In genomic region chr12:91577586-91578539, GRCh38 we compare ENCODE assay signal across 8 cellular contexts.
DNase-seq lines count a peak whose midpoint lies in the region; ATAC-seq, FAIRE-seq and TF ChIP-seq lines count a peak whose summit lies in the region.

No MANE protein-coding gene starts in this region.

- peak overlapping the region in 2 of 6 donors; percentile 32 to 78 for H3K27ac Mint-ChIP-seq in naive B cell

- H3K4me3 Mint-ChIP-seq in naive B cell = peak overlapping the region in 6 of 8 donors; percentile 32 to 73 (median 60)

- DNase-seq in AG09319 (ENCODE audit: extremely low read depth, low read depth) (no peak), GM13976 (ENCODE audit: low spot score) (peak; percentile 37), SK-N-DZ (ENCODE audit: low spot score) (peak; percentile 46), naive B cell (peak; percentile 17)

- peak; percentile 97 for FAIRE-seq in endometrium (lab: Jason Lieb, UNC)

- ATAC-seq in HG03442 (IDR thresholded peaks at IDR 0.05; ENCODE audit: unreplicated experiment) = peak; percentile 73
- ATAC-seq in naive B cell (ENCODE audit: low read depth in 2 of 2) = peak; percentile 30 to 36
- ATAC-seq in HG02623 (IDR thresholded peaks at IDR 0.05; ENCODE audit: unreplicated experiment) = no peak
- no peak for ATAC-seq in GM21447 (IDR thresholded peaks at IDR 0.05; ENCODE audit: unreplicated experiment)

- in situ Hi-C loops in GM13976 (cut with MboI; ENCODE audit: low sequenced_read_pairs, unreplicated experiment) = loop anchor here (25.0 kb wide), 2 partner anchors 559 to 1009 kb away; partner anchors contain the start of gene BTG1

- peaks cover 6 to 22% (median 9%) of the 10 kb centered on the region in 3 donors for H3K27me3 Mint-ChIP-seq in naive B cell

- H3K4me1 Mint-ChIP-seq in naive B cell = peaks cover 0 to 4% (median 4%) of the 10 kb centered on the region in 3 donors

- H3K36me3 Mint-ChIP-seq in naive B cell = no peaks in the 10 kb centered on the region

- TF ChIP-seq CTCF in AG09319 (IDR thresholded peaks at IDR 0.05; ENCODE audit: low read depth, low read length) (peak; percentile 45), GM13976 (IDR thresholded peaks at IDR 0.05; ENCODE audit: borderline replicate concordance, control extremely low read depth, extremely low read depth, insufficient read depth, missing control alignments) (peak; percentile 24)

- no peaks in the 10 kb centered on the region for H3K9me3 Mint-ChIP-seq in naive B cell

Comparison
In these comparisons a context has a peak if more than half of its experiments do, and no peak if none do; other contexts are left out.
1. ATAC-seq: peak in HG03442 (single experiment) and naive B cell (2 of 2); none in HG02623 (single experiment) and GM21447 (single experiment).